ENCODE assay signal across 28 cellular contexts in genomic region chr12:114321524-114321923, GRCh38.
"Had no signal": no experiment of that assay in that cellular context is flagged by ENCODE, and none has a peak within 500 bp of the region (broad histone marks: within the 10 kb centered on the region; RNA-seq: fewer than 3 reads in every experiment).

No MANE protein-coding gene starts in this region.

- H3K27me3 ChIP-seq: neural progenitor cell, ovary, testis, tibial artery, transverse colon, upper lobe of right lung, uterus had no signal

- H3K27ac ChIP-seq: neural progenitor cell, ovary, parathyroid adenoma, psoas muscle, spleen, suprapubic skin, testis, tibial artery, transverse colon, upper lobe of right lung, uterus had no signal

- H3K4me3 ChIP-seq: neural progenitor cell, ovary, psoas muscle, skin epidermis, smooth muscle cell, spleen, suprapubic skin, testis, tibial artery, transverse colon, upper lobe of right lung, uterus had no signal

- H2AFZ ChIP-seq: neural progenitor cell, parathyroid adenoma had no signal

- H3K4me1 ChIP-seq: neural progenitor cell, parathyroid adenoma, psoas muscle, spleen, suprapubic skin, testis, transverse colon, upper lobe of right lung, uterus had no signal

- H3K9ac ChIP-seq: neural progenitor cell, parathyroid adenoma had no signal

- ATAC-seq: natural killer cell; psoas muscle; sciatic nerve; stimulated activated memory B cell treated with anti-CD40 and anti-IgM and Interleukin-4, amounts not matched to agents 10 μg/mL and 1 μg/mL and 100 μg/mL, for 72 hours; stimulated activated naive CD8-positive, alpha-beta T cell treated with anti-CD3 and anti-CD28 coated beads, Interleukin-15, amount 100 ng/mL, for 72 hours; stimulated activated naive CD8-positive, alpha-beta T cell treated with anti-CD3 and anti-CD28 coated beads, Interleukin-15, Interleukin-2, amounts not matched to agents 100 U/mL and 50 U/mL, for 24 hours; upper lobe of right lung had no signal

- DNase-seq: natural killer cell; occipital lobe; ovary; posterior cingulate gyrus; psoas muscle; right cardiac atrium; spleen; stimulated activated CD4-positive, alpha-beta T cell treated with anti-CD3 and anti-CD28 coated beads, Interleukin-12 subunit alpha, Interleukin-12 subunit beta, amount 100 ng/mL, for 4 hours; stimulated activated CD4-positive, alpha-beta T cell treated with anti-CD3 and anti-CD28 coated beads, Interleukin-1b, Interleukin-23, amount 100 ng/mL, for 48 hours; stimulated activated CD4-positive, alpha-beta T cell treated with anti-CD3 and anti-CD28 coated beads, Interleukin-4, amount 100 ng/mL, for 1 hour; stimulated activated CD4-positive, alpha-beta T cell treated with anti-CD3 and anti-CD28 coated beads, Interleukin-4, amount 100 ng/mL, for 4 hours; stimulated activated CD8-positive, alpha-beta memory T cell treated with anti-CD3 and anti-CD28 coated beads, Interleukin-4, amount 100 ng/mL, for 48 hours; stimulated activated naive CD4-positive, alpha-beta T cell; stimulated activated naive CD8-positive, alpha-beta T cell treated with anti-CD3 and anti-CD28 coated beads, Interleukin-15, amount 100 ng/mL, for 72 hours; stimulated activated naive CD8-positive, alpha-beta T cell treated with anti-CD3 and anti-CD28 coated beads, Interleukin-15, Interleukin-2, amounts not matched to agents 100 U/mL and 50 U/mL, for 24 hours; substantia nigra; testis; tibial artery; transverse colon; upper lobe of right lung; uterus had no signal

- H3K36me3 ChIP-seq: neural progenitor cell, ovary, spleen, suprapubic skin, tibial artery, transverse colon, upper lobe of right lung, uterus had no signal

- H3K79me2 ChIP-seq: parathyroid adenoma had no signal

- H3K4me2 ChIP-seq: neural progenitor cell, smooth muscle cell had no signal

- H3K9me3 ChIP-seq: ovary, psoas muscle, suprapubic skin, testis, tibial artery, transverse colon, upper lobe of right lung, uterus had no signal
